Comparison of ENCODE assay signal across 11 cellular contexts in the genomic region with DNA sequence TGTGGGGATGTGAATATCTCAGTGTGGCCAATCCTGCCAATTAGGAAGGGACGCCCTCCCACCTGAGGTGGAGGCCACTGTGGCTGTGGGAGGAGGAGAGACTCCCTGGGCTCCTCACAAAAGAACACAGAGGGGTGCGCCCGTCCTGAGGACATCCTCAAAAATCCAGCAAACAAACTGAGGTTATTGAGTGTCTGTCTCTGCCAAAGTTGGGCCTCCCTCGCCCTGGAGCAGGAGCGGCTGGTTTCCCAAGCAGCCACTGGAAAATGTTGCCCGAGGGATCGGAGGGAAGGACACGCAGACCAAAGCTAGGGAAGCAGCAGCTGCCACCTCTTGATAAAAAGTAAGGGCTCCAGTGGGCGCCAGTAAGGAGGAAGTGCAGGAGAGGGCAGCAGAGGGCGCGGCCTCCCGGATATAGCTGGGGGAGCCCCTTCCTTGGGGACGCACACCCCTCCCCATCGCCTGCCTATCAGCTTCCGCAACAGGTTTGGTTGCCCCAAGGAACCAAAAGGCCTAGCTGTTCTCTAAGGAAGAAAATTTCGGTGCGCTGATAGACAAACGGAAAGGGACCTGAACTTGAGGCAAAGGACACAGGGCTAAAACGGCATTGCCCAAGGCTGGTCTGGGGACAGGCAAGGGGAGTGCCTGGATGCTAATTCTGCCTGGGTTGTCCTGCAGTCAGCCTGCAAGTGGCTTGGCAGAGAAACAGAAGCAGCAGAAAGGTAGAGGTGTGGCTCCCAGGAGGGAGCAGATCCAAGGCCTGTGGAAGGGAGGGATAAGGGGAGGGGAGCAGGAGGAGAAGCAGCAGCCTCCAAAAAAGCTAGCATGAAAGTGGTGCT. TPM values are rescaled to one million over a fixed set of nuclear protein-coding genes. Genes with fewer than 3 reads are reported as not detected.
DNase-seq lines count a peak whose midpoint lies in the region; ATAC-seq, FAIRE-seq and TF ChIP-seq lines count a peak whose summit lies in the region.
"Had no signal": no experiment of that assay in that cellular context is flagged by ENCODE, and none has a peak within 500 bp of the region (broad histone marks: within the 10 kb centered on the region; RNA-seq: fewer than 3 reads in every experiment).

No MANE protein-coding gene starts in this region.

- no peaks in the 10 kb centered on the region for H3K79me2 ChIP-seq in K562 (ENCODE audit: control insufficient read depth, insufficient read depth, low read length)

- peaks cover 0 to 40% (median 5%) of the 10 kb centered on the region in 12 donors for H3K4me1 ChIP-seq in heart left ventricle
- H3K4me1 ChIP-seq in K562 (replicated peaks in 1 of 2; ENCODE audit: control insufficient read depth in 2 of 2, insufficient read depth in 2 of 2, low read length in 2 of 2), result peaks cover 0 to 39% of the 10 kb centered on the region in 2 experiments; a peak in 3 of 5 replicates
- H3K4me1 ChIP-seq in testis, result peaks cover 20% of the 10 kb centered on the region

- H3K9ac ChIP-seq in K562 (ENCODE audit: insufficient read depth in 1 of 2, low read depth in 2 of 2, low read length in 2 of 2), result no peak overlapping the region; a peak in 1 of 4 replicates

- no peak for TF ChIP-seq POLR2A in heart left ventricle (IDR thresholded peaks at IDR 0.05)
- TF ChIP-seq POLR2A in K562 (conservative IDR thresholded peaks at IDR 0.05), result no peak
- TF ChIP-seq POLR2A in testis (IDR thresholded peaks at IDR 0.05), result no peak

- POLR2A ChIA-PET in K562 (lab: Yijun Ruan, JAX), result interaction anchor here (0.7 to 1.2 kb wide), 2 partner anchors 9 to 448 kb away, joined by 3 read pairs; no protein-coding TSS in a partner anchor

- H3K4me3 ChIP-seq in heart left ventricle (no peak overlapping the region), K562 (no peak overlapping the region), testis (no peak overlapping the region)

- intact Hi-C loops in left ventricle myocardium superior (cut with micrococcal nuclease) (no loop called here), heart left ventricle (cut with DNase I) (loop anchor here in 7 of 10 donors (5.0 to 10.0 kb wide), 6 partner anchors 331 to 519 kb away; no protein-coding TSS in a partner anchor), K562 (cut with micrococcal nuclease) (no loop called here), testis (cut with DNase I; ENCODE audit: low total_unique reads) (no loop called here)

- FAIRE-seq in K562 (lab: Jason Lieb, UNC), result no peak

- WGBS in heart left ventricle, 4 donors, result 2 to 11% (median 3%) methylated on average over 19 of the region's 19 CpGs
- WGBS in K562 (ENCODE audit: insufficient coverage, low coverage, missing lambda C conversion rate), result 0% methylated on average over 18 of the region's 19 CpGs
- 27 to 39% methylated on average over 19 of the region's 19 CpGs for WGBS in testis, 2 donors

- no peak for TF ChIP-seq CTCF in heart left ventricle (IDR thresholded peaks at IDR 0.05)
- TF ChIP-seq CTCF in K562 (IDR thresholded peaks at IDR 0.05 in 2 of 3, conservative IDR thresholded peaks at IDR 0.05 in 1 of 3; ENCODE audit: insufficient read depth in 2 of 3, low read depth in 1 of 3, low read length in 3 of 3), result peak; percentile 36 to 40 (median 37); a peak in 4 of 6 replicates
- TF ChIP-seq CTCF in testis (IDR thresholded peaks at IDR 0.05), result peak in 1 of 3 experiments; percentile 22

- ATAC-seq in left ventricle myocardium superior, result peak; percentile 32
- no peak for ATAC-seq in heart left ventricle
- peak; percentile 80 for ATAC-seq in K562
- ATAC-seq in HG02763 (IDR thresholded peaks at IDR 0.05; ENCODE audit: unreplicated experiment), result no peak
- no peak for ATAC-seq in HG03135 (IDR thresholded peaks at IDR 0.05; ENCODE audit: unreplicated experiment)

- H4K20me1 ChIP-seq in K562 (replicated peaks; ENCODE audit: control insufficient read depth, insufficient read depth, low read length), result peaks cover 29% of the 10 kb centered on the region

- TF ChIP-seq EP300 in K562 (IDR thresholded peaks at IDR 0.05; ENCODE audit: low read length), result no peak

- in situ Hi-C loops in K562 (cut with MboI), result no loop called here

- H3K27me3 ChIP-seq in heart left ventricle, result peaks cover 48 to 100% (median 82%) of the 10 kb centered on the region in 9 donors
- H3K27me3 ChIP-seq in K562 (ENCODE audit: control insufficient read depth in 2 of 2, insufficient read depth in 2 of 2, low read length in 2 of 2), result peaks cover 15 to 66% of the 10 kb centered on the region in 2 experiments; a peak in 4 of 5 replicates
- no peaks in the 10 kb centered on the region for H3K27me3 ChIP-seq in testis

- CTCF ChIA-PET in K562 (lab: Yijun Ruan, JAX; ENCODE audit: low intra/inter-chr PET ratio), result no interaction called here

- no TSS peak for BruUV-seq in K562 (replicated peaks; lab: Mats Ljungman, UMichigan)

- H3K4me2 ChIP-seq in K562 (ENCODE audit: insufficient read depth, low read length), result no peak overlapping the region; the same call in 1 of the 2 replicates

- peak overlapping the region; percentile 35; the same call in 1 of the 2 replicates for H2AFZ ChIP-seq in K562 (ENCODE audit: low read depth, low read length)

- DNase-seq in left ventricle myocardium superior (no peak), heart left ventricle (no peak), NCI-H345 (lab: John Stamatoyannopoulos, UW) (peak; percentile 89), K562 (ENCODE audit: extremely low read depth in 1 of 4, low spot score in 3 of 4) (peak; percentile 47 to 52 (median 47)), testis (peak; percentile 48), GM19240 (ENCODE audit: insufficient read length, low spot score) (no peak)
- DNase-seq: COR-L47, NCI-H1930 had no signal

- TF ChIP-seq RAD21 in K562 (CRISPR knock-in tag; conservative IDR thresholded peaks at IDR 0.05 in 1 of 2, IDR thresholded peaks at IDR 0.05 in 1 of 2), result peak in 1 of 2 experiments; percentile 15; a peak in 1 of 4 replicates

- no peaks in the 10 kb centered on the region for H3K9me1 ChIP-seq in K562 (ENCODE audit: control insufficient read depth, insufficient read depth, low read length)

- H3K27ac ChIP-seq in heart left ventricle (no peak overlapping the region), K562 (ENCODE audit: extremely low read depth, low read depth, low read length) (no peak overlapping the region), testis (no peak overlapping the region)
- H3K27ac ChIP-seq: VCaP had no signal

- H3K9me3 ChIP-seq in heart left ventricle, result no peaks in the 10 kb centered on the region
- H3K9me3 ChIP-seq in K562 (replicated peaks; ENCODE audit: control insufficient read depth, insufficient read depth, low read depth, low read length), result no peaks in the 10 kb centered on the region
- H3K9me3 ChIP-seq in testis, result no peaks in the 10 kb centered on the region

- H3K36me3 ChIP-seq in heart left ventricle, result no peaks in the 10 kb centered on the region
- H3K36me3 ChIP-seq in K562 (ENCODE audit: control insufficient read depth, insufficient read depth, low read length), result no peaks in the 10 kb centered on the region
- H3K36me3 ChIP-seq in testis (ENCODE audit: low read depth, missing control alignments), result no peaks in the 10 kb centered on the region

TF ChIP-seq in K562, 482 proteins besides CTCF, POLR2A, EP300 and RAD21 (continues in another document):
- TF ChIP-seq GABPB1 (CRISPR knock-in tag; IDR thresholded peaks at IDR 0.05) (peak; percentile 83; the same call in 1 of the 2 replicates), ZC3H8 (IDR thresholded peaks at IDR 0.05) (no peak)

RNA-seq across cellular contexts. Expression of a gene that starts 1.7 kb away (rescaled TPM):
- total RNA-seq in left ventricle myocardium superior (0.62 TPM), heart left ventricle (1 to 10 TPM in 2 of 9 donors, under 1 TPM in 7; 0.06 to 1.6 (median 0.29) TPM), K562 (2014; rRNA removed) (not detected in 2 replicates), K562 (2014; rRNA removed; fragmentation: Illumina TruSeq; extraction: Trizol) (not detected in 2 replicates), K562 (2015; rRNA removed; fragmentation: Illumina TruSeq; extraction: Trizol) (not detected in 2 replicates), K562 (2021) (not detected in 2 replicates), testis (1 to 10 TPM; 3.1 to 6.3 TPM)
- polyA plus RNA-seq in heart left ventricle (under 1 TPM; 0.14 to 0.38 TPM), K562 (2011; rRNA removed) (not detected in 2 replicates), K562 (2014; fragmentation: Illumina TruSeq; extraction: Trizol) (not detected in 2 replicates), K562 (2014; fragmentation: Nextera tagmentation; extraction: Ambion mirVana) (not detected), K562 (2014; rRNA removed) (not detected in 2 replicates), testis (ENCODE audit: insufficient read depth, low read depth, low replicate concordance) (0.99 TPM)
- total RNA-seq in K562 (2011; cell fraction: chromatin; rRNA removed; ENCODE audit: low replicate concordance), result not detected in 2 replicates
- not detected in 2 replicates for total RNA-seq in K562 (2011; cell fraction: nucleolus; rRNA removed)
- total RNA-seq in K562 (2011; cell fraction: nucleoplasm; rRNA removed), result not detected in 2 replicates
- not detected in 2 replicates for polyA plus RNA-seq in K562 (2011; cell fraction: cytosol; rRNA removed)
- polyA plus RNA-seq in K562 (2011; cell fraction: nucleus; rRNA removed), result not detected in 2 replicates
- polyA plus RNA-seq in K562 (2012), result 0.03 TPM in 1 of 2 replicates, not detected in the other
- not detected in 2 replicates for polyA minus RNA-seq in K562 (2011; rRNA and poly(A)+ RNA removed)
- not detected in 2 replicates for polyA minus RNA-seq in K562 (2011; cell fraction: cytosol; rRNA and poly(A)+ RNA removed)
- not detected in 2 replicates for polyA minus RNA-seq in K562 (2011; cell fraction: nucleus; rRNA and poly(A)+ RNA removed)

Comparison
In these comparisons a context has a peak if more than half of its experiments do, and no peak if none do; other contexts are left out.
1. ATAC-seq: peak in left ventricle myocardium superior (single experiment) and K562 (single experiment); none in heart left ventricle (0 of 4), HG02763 (single experiment) and HG03135 (single experiment).
2. intact Hi-C loops: an anchor here in heart left ventricle (5.0 to 10.0 kb wide); none called in left ventricle myocardium superior, K562 and testis.
3. DNase-seq: peak in NCI-H345 (single experiment), K562 (4 of 4) and testis (single experiment); none in left ventricle myocardium superior (single experiment), heart left ventricle (0 of 5) and GM19240 (single experiment).
4. CTCF ChIP-seq: peak in K562 (3 of 3); none in heart left ventricle (0 of 12).